8 cellular contexts compared by ENCODE assay signal in the genomic region with DNA sequence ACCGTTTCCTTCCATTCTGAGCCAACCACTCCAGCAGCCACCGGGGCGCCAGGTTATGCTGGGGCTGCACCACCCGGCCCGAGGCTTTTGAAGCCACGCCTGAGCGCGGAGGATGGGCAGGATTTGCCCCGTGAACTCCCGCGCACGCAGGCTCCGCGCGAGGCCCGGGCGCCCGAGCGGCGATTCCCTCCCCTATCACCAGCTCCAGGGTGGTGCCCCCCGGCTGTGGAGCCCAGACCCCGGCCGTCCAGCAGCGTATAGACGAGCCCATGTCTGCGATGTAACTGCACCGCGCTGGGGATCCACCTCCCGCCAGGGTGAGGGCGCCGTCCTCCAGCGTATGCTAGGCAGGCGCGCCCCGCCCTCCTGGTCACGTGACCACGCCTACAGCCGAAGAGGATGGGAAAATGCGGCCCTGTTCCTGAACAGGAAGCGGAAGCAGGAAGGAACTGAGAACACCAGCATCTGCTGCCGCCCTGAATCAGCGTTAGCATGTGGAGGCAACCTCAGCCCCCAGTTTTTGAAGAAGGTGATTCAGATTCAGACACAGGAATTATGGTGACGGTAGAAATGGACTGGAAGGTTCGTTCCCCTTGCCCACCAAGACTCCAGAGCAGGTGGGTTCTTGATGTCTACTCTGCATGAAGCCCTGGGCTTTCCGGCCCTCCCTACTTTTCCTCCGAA. TPM values are rescaled to one million over a fixed set of nuclear protein-coding genes. Genes with fewer than 3 reads are reported as not detected.
DNase-seq lines count a peak whose midpoint lies in the region; ATAC-seq and TF ChIP-seq lines count a peak whose summit lies in the region.

No MANE protein-coding gene starts in this region.

- H3K27ac ChIP-seq in parathyroid adenoma = peak overlapping the region; percentile 49
- peak overlapping the region; percentile 39 to 81 (median 75) for H3K27ac ChIP-seq in tibial nerve

- peak overlapping the region; percentile 65 for H3K4me2 ChIP-seq in parathyroid adenoma (ENCODE audit: low read length)

- H3K27me3 Mint-ChIP-seq in activated naive CD8-positive, alpha-beta T cell treated with anti-CD3 and anti-CD28 coated beads for 36 hours = no peaks in the 10 kb centered on the region

- WGBS in tibial nerve, 2 donors = 6 to 10% methylated on average over 30 to 42 of the region's 46 CpGs

- ATAC-seq in SK-N-SH treated with all-trans-retinoic acid at 6 μM for 48 hours = peak; percentile 92
- peak; percentile 96 for ATAC-seq in Right ventricle myocardium inferior

- no peaks in the 10 kb centered on the region for H3K79me2 ChIP-seq in parathyroid adenoma

- intact Hi-C loops in Right ventricle myocardium inferior (cut with DNase I) = loop anchor here (1.0 to 2.0 kb wide), 2 partner anchors 46 to 146 kb away; a partner anchor contains a TSS

- H3K9me3 ChIP-seq in parathyroid adenoma (ENCODE audit: control insufficient read depth, low read length) (no peaks in the 10 kb centered on the region), tibial nerve (no peaks in the 10 kb centered on the region)

- CTCF ChIA-PET in GM10248 (lab: Yijun Ruan, JAX) = interaction anchor here (0.7 to 4.3 kb wide), 7 partner anchors 10 to 236 kb away, joined by 3 to 22 read pairs (median 5); no protein-coding TSS in a partner anchor

- TF ChIP-seq EP300 in tibial nerve (IDR thresholded peaks at IDR 0.05) = peak; percentile 50 to 86

- H2AFZ ChIP-seq in parathyroid adenoma = peak overlapping the region; percentile 76

- H3K4me3 Mint-ChIP-seq in activated naive CD8-positive, alpha-beta T cell treated with anti-CD3 and anti-CD28 coated beads for 36 hours = peak overlapping the region; percentile 91

- no peaks in the 10 kb centered on the region for H3K27me3 ChIP-seq in parathyroid adenoma (ENCODE audit: control insufficient read depth, insufficient read depth, low read length)
- no peaks in the 10 kb centered on the region for H3K27me3 ChIP-seq in tibial nerve

- no peaks in the 10 kb centered on the region for H3K4me1 ChIP-seq in parathyroid adenoma
- H3K4me1 ChIP-seq in tibial nerve = peaks cover 0 to 13% (median 3%) of the 10 kb centered on the region in 4 donors

- POLR2A ChIA-PET in GM10248 (lab: Yijun Ruan, JAX) = interaction anchor here (0.6 kb wide), 1 partner anchor 344 kb away, joined by 5 read pairs; no protein-coding TSS in a partner anchor

- DNase-seq in GM10248 (ENCODE audit: extremely low spot score) (peak; percentile 91), HFF-Myc (ENCODE audit: extremely low read depth, low read depth) (peak; percentile 78), MV-4-11 (lab: John Stamatoyannopoulos, UW) (peak; percentile 97), Right ventricle myocardium inferior (ENCODE audit: missing footprints) (peak; percentile 99), tibial nerve (ENCODE audit: low spot score in 2 of 2) (peak; percentile 94 to 96)
- peak; percentile 95 for DNase-seq in activated naive CD8-positive, alpha-beta T cell treated with anti-CD3 and anti-CD28 coated beads for 36 hours

- peak overlapping the region; percentile 97 for H3K27ac Mint-ChIP-seq in activated naive CD8-positive, alpha-beta T cell treated with anti-CD3 and anti-CD28 coated beads for 36 hours

- H3K9me3 Mint-ChIP-seq in activated naive CD8-positive, alpha-beta T cell treated with anti-CD3 and anti-CD28 coated beads for 36 hours = peaks cover 1% of the 10 kb centered on the region

- TF ChIP-seq CTCF in GM10248 (IDR thresholded peaks at IDR 0.05; ENCODE audit: control extremely low read depth, extremely low read depth, low read depth, missing control alignments) (peak; percentile 85), HFF-Myc (IDR thresholded peaks at IDR 0.05; ENCODE audit: low read depth, low read length, missing control alignments) (peak; percentile 26), parathyroid adenoma (IDR thresholded peaks at IDR 0.05) (peak; percentile 11), tibial nerve (IDR thresholded peaks at IDR 0.05) (peak in 3 of 5 experiments; percentile 36 to 58 (median 40))

- H3K36me3 ChIP-seq in parathyroid adenoma (ENCODE audit: control insufficient read depth, insufficient read depth, low read length) (no peaks in the 10 kb centered on the region), tibial nerve (peaks cover 4 to 36% (median 5%) of the 10 kb centered on the region in 3 donors)

- peak overlapping the region; percentile 59 for H3K4me3 ChIP-seq in HFF-Myc (replicated peaks; ENCODE audit: low read depth, low read length)
- H3K4me3 ChIP-seq in parathyroid adenoma (ENCODE audit: low read depth, low read length) = peak overlapping the region; percentile 53
- H3K4me3 ChIP-seq in tibial nerve = peak overlapping the region; percentile 43 to 75 (median 63)

- no peak overlapping the region for H3K9ac ChIP-seq in parathyroid adenoma

- H3K4me1 Mint-ChIP-seq in activated naive CD8-positive, alpha-beta T cell treated with anti-CD3 and anti-CD28 coated beads for 36 hours = peaks cover 45% of the 10 kb centered on the region

- H3K36me3 Mint-ChIP-seq in activated naive CD8-positive, alpha-beta T cell treated with anti-CD3 and anti-CD28 coated beads for 36 hours = peaks cover 55% of the 10 kb centered on the region

- TF ChIP-seq POLR2A in tibial nerve (IDR thresholded peaks at IDR 0.05) = peak; percentile 62 to 66

TF ChIP-seq in SK-N-SH treated with all-trans-retinoic acid at 6 μM for 48 hours, 23 proteins besides CTCF, POLR2A, EP300 and RAD21 (continues in another document):
- peak; percentile 19; the same call in 1 of the 2 replicates for TF ChIP-seq TCF4 (CRISPR knock-in tag; IDR thresholded peaks at IDR 0.05; ENCODE audit: borderline replicate concordance)
- TF ChIP-seq ESRRG (CRISPR knock-in tag; IDR thresholded peaks at IDR 0.05) = peak; percentile 21; the same call in 1 of the 2 replicates
- no peak for TF ChIP-seq PPARA (CRISPR knock-in tag; IDR thresholded peaks at IDR 0.05; ENCODE audit: borderline replicate concordance)
- no peak for TF ChIP-seq ISL1 (CRISPR knock-in tag; IDR thresholded peaks at IDR 0.05)
- TF ChIP-seq ZFP30 (CRISPR knock-in tag; IDR thresholded peaks at IDR 0.05) = peak; percentile 39; the same call in 1 of the 2 replicates
- TF ChIP-seq ZC3H10 (CRISPR knock-in tag; IDR thresholded peaks at IDR 0.05) = no peak
- TF ChIP-seq, protein P1, sequence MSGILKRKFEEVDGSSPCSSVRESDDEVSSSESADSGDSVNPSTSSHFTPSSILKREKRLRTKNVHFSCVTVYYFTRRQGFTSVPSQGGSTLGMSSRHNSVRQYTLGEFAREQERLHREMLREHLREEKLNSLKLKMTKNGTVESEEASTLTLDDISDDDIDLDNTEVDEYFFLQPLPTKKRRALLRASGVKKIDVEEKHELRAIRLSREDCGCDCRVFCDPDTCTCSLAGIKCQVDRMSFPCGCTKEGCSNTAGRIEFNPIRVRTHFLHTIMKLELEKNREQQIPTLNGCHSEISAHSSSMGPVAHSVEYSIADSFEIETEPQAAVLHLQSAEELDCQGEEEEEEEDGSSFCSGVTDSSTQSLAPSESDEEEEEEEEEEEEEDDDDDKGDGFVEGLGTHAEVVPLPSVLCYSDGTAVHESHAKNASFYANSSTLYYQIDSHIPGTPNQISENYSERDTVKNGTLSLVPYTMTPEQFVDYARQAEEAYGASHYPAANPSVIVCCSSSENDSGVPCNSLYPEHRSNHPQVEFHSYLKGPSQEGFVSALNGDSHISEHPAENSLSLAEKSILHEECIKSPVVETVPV (CRISPR knock-in tag; IDR thresholded peaks at IDR 0.05) = peak; percentile 51; the same call in 1 of the 2 replicates
- no peak for TF ChIP-seq ARNTL (CRISPR knock-in tag; IDR thresholded peaks at IDR 0.05; ENCODE audit: borderline replicate concordance, low read depth)
- TF ChIP-seq, protein P2, sequence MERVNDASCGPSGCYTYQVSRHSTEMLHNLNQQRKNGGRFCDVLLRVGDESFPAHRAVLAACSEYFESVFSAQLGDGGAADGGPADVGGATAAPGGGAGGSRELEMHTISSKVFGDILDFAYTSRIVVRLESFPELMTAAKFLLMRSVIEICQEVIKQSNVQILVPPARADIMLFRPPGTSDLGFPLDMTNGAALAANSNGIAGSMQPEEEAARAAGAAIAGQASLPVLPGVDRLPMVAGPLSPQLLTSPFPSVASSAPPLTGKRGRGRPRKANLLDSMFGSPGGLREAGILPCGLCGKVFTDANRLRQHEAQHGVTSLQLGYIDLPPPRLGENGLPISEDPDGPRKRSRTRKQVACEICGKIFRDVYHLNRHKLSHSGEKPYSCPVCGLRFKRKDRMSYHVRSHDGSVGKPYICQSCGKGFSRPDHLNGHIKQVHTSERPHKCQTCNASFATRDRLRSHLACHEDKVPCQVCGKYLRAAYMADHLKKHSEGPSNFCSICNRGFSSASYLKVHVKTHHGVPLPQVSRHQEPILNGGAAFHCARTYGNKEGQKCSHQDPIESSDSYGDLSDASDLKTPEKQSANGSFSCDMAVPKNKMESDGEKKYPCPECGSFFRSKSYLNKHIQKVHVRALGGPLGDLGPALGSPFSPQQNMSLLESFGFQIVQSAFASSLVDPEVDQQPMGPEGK (CRISPR knock-in tag; IDR thresholded peaks at IDR 0.05; ENCODE audit: borderline replicate concordance) = no peak
- TF ChIP-seq, protein P3, sequence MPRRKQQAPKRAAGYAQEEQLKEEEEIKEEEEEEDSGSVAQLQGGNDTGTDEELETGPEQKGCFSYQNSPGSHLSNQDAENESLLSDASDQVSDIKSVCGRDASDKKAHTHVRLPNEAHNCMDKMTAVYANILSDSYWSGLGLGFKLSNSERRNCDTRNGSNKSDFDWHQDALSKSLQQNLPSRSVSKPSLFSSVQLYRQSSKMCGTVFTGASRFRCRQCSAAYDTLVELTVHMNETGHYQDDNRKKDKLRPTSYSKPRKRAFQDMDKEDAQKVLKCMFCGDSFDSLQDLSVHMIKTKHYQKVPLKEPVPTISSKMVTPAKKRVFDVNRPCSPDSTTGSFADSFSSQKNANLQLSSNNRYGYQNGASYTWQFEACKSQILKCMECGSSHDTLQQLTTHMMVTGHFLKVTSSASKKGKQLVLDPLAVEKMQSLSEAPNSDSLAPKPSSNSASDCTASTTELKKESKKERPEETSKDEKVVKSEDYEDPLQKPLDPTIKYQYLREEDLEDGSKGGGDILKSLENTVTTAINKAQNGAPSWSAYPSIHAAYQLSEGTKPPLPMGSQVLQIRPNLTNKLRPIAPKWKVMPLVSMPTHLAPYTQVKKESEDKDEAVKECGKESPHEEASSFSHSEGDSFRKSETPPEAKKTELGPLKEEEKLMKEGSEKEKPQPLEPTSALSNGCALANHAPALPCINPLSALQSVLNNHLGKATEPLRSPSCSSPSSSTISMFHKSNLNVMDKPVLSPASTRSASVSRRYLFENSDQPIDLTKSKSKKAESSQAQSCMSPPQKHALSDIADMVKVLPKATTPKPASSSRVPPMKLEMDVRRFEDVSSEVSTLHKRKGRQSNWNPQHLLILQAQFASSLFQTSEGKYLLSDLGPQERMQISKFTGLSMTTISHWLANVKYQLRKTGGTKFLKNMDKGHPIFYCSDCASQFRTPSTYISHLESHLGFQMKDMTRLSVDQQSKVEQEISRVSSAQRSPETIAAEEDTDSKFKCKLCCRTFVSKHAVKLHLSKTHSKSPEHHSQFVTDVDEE (CRISPR knock-in tag; IDR thresholded peaks at IDR 0.05) = peak; percentile 33; the same call in 1 of the 2 replicates
- no peak for TF ChIP-seq SNAI2 (CRISPR knock-in tag; IDR thresholded peaks at IDR 0.05)
- no peak for TF ChIP-seq ZNF8 (CRISPR knock-in tag; IDR thresholded peaks at IDR 0.05)

RNA-seq across cellular contexts. Expression of a gene that starts 46.0 kb away (rescaled TPM):
- total RNA-seq in activated naive CD8-positive, alpha-beta T cell treated with anti-CD3 and anti-CD28 coated beads for 36 hours = 10 to 100 TPM; 60.7 to 62.6 TPM
- total RNA-seq in Right ventricle myocardium inferior = 49.7 TPM
- 10 to 100 TPM; 34.7 to 55.8 (median 51.6) TPM for total RNA-seq in tibial nerve

Comparison
In these comparisons a context has a peak if more than half of its experiments do, and no peak if none do; other contexts are left out.
1. Peak in every context shown above with its lines: DNase-seq, ATAC-seq, H3K4me3 ChIP-seq and H3K27ac ChIP-seq.
2. CTCF ChIP-seq: peak in every context shown above with its lines; median percentile 85 in GM10248; 40 in tibial nerve; 26 in HFF-Myc; 11 in parathyroid adenoma.